In the genomic region with DNA sequence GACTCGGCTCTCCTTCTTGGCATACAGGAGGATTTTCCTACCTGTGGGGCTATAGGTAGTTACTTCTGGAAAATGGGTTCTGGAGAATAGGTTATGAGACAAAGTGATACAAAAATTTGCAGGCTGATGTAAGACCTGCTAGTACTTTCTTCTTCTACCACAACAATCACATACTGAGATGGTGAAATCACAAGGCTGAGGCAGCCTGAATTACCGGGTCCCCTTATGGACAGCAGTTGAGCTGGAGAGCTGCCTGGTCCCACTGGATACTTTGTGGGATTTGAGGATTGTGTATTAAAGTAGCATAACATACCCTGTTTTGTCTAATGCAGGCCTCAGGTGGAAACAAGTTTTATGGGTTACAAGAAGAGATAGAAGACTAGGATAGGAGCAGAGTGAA, we compare ENCODE assay signal across 36 cellular contexts.
DNase-seq lines count a peak whose midpoint lies in the region; ATAC-seq, FAIRE-seq and TF ChIP-seq lines count a peak whose summit lies in the region.
"Had no signal": no experiment of that assay in that cellular context is flagged by ENCODE, and none has a peak within 500 bp of the region (broad histone marks: within the 10 kb centered on the region; RNA-seq: fewer than 3 reads in every experiment).

No MANE protein-coding gene starts in this region.

- H3K36me3 ChIP-seq in astrocyte (ENCODE audit: insufficient read depth, low read length), result no peaks in the 10 kb centered on the region
- H3K36me3 ChIP-seq: pancreas had no signal

- H3K9me3 ChIP-seq in astrocyte (ENCODE audit: insufficient read depth, low read depth, low read length), result no peaks in the 10 kb centered on the region
- H3K9me3 ChIP-seq: body of pancreas, Caco-2, pancreas, testis had no signal

- no peak overlapping the region for H3K4me2 ChIP-seq in astrocyte (ENCODE audit: low read length)
- H3K4me2 ChIP-seq: smooth muscle cell had no signal

- peaks cover 5% of the 10 kb centered on the region for H3K9me3 Mint-ChIP-seq in astrocyte (ENCODE audit: unreplicated experiment)
- no peaks in the 10 kb centered on the region for H3K9me3 Mint-ChIP-seq in activated CD4-positive, alpha-beta memory T cell treated with anti-CD3 and anti-CD28 coated beads for 36 hours
- no peaks in the 10 kb centered on the region for H3K9me3 Mint-ChIP-seq in activated CD8-positive, alpha-beta T cell treated with anti-CD3 and anti-CD28 coated beads, Interleukin-2, amount 10 ng/mL, durations not matched to agents 7 days and 5 days (ENCODE audit: insufficient read depth)
- H3K9me3 Mint-ChIP-seq: activated B cell treated with CpG ODN at 0.5 μM for 24 hours; activated CD4-positive, alpha-beta T cell treated with anti-CD3 and anti-CD28 coated beads, Interleukin-2, amount 10 ng/mL, durations not matched to agents 7 days and 5 days; activated naive CD8-positive, alpha-beta T cell treated with anti-CD3 and anti-CD28 coated beads, Interleukin-2, amount 10 ng/mL, durations not matched to agents 7 days and 5 days; activated T-cell treated with anti-CD3 and anti-CD28 coated beads, Interleukin-2, amount 50 U/mL, for 4 hours; memory B cell had no signal

- peaks cover 12% of the 10 kb centered on the region for H3K4me1 Mint-ChIP-seq in astrocyte (ENCODE audit: low read depth, unreplicated experiment)
- H3K4me1 Mint-ChIP-seq in activated CD4-positive, alpha-beta memory T cell treated with anti-CD3 and anti-CD28 coated beads for 36 hours (ENCODE audit: low read depth), result no peaks in the 10 kb centered on the region
- H3K4me1 Mint-ChIP-seq in activated CD8-positive, alpha-beta T cell treated with anti-CD3 and anti-CD28 coated beads, Interleukin-2, amount 10 ng/mL, durations not matched to agents 7 days and 5 days (ENCODE audit: low read depth), result no peaks in the 10 kb centered on the region
- H3K4me1 Mint-ChIP-seq: activated B cell treated with CpG ODN at 0.5 μM for 24 hours; activated CD4-positive, alpha-beta T cell treated with anti-CD3 and anti-CD28 coated beads, Interleukin-2, amount 10 ng/mL, durations not matched to agents 7 days and 5 days; activated CD8-positive, alpha-beta memory T cell treated with anti-CD3 and anti-CD28 coated beads, Interleukin-2, amount 10 ng/mL, durations not matched to agents 7 days and 5 days; activated naive CD8-positive, alpha-beta T cell treated with anti-CD3 and anti-CD28 coated beads, Interleukin-2, amount 10 ng/mL, durations not matched to agents 7 days and 5 days; CD14-positive monocyte; memory B cell; neural crest cell had no signal

- no peaks in the 10 kb centered on the region for H3K27me3 ChIP-seq in astrocyte (ENCODE audit: insufficient read depth, low read length)
- H3K27me3 ChIP-seq: body of pancreas, pancreas, testis had no signal

- H3K27me3 Mint-ChIP-seq in astrocyte (ENCODE audit: low read depth, unreplicated experiment), result no peaks in the 10 kb centered on the region
- peaks cover 19% of the 10 kb centered on the region for H3K27me3 Mint-ChIP-seq in activated CD4-positive, alpha-beta memory T cell treated with anti-CD3 and anti-CD28 coated beads for 36 hours
- H3K27me3 Mint-ChIP-seq in activated CD8-positive, alpha-beta T cell treated with anti-CD3 and anti-CD28 coated beads, Interleukin-2, amount 10 ng/mL, durations not matched to agents 7 days and 5 days (ENCODE audit: low read depth), result peaks cover 25% of the 10 kb centered on the region

- no peak for FAIRE-seq in astrocyte (lab: Jason Lieb, UNC)
- FAIRE-seq: islet of Langerhans, pancreas had no signal

- no peaks in the 10 kb centered on the region for H4K20me1 ChIP-seq in astrocyte (ENCODE audit: insufficient read depth, low read length)

- no peak for TF ChIP-seq CTCF in astrocyte (IDR thresholded peaks at IDR 0.05; ENCODE audit: insufficient read depth, low read depth, low read length)

- intact Hi-C loops in sciatic nerve (cut with DNase I), result no loop called here
- intact Hi-C loops in activated CD4-positive, alpha-beta memory T cell treated with anti-CD3 and anti-CD28 coated beads for 36 hours (cut with micrococcal nuclease), result no loop called here

- no peaks in the 10 kb centered on the region for H3K4me1 ChIP-seq in astrocyte (ENCODE audit: insufficient read depth, low read length)
- H3K4me1 ChIP-seq: body of pancreas, Caco-2, pancreas, testis had no signal

- H3K4me3 ChIP-seq in astrocyte (ENCODE audit: insufficient read depth, low read depth, low read length), result no peak overlapping the region
- H3K4me3 ChIP-seq: body of pancreas, pancreas, SK-N-MC, smooth muscle cell, testis had no signal

- no peak overlapping the region for H3K27ac ChIP-seq in astrocyte (ENCODE audit: low read depth, low read length)
- H3K27ac ChIP-seq: body of pancreas, HL-60, pancreas, SK-N-MC, testis had no signal

- no peaks in the 10 kb centered on the region for H3K36me3 Mint-ChIP-seq in astrocyte (ENCODE audit: low read depth, unreplicated experiment)
- no peaks in the 10 kb centered on the region for H3K36me3 Mint-ChIP-seq in activated CD4-positive, alpha-beta memory T cell treated with anti-CD3 and anti-CD28 coated beads for 36 hours
- H3K36me3 Mint-ChIP-seq in activated CD8-positive, alpha-beta T cell treated with anti-CD3 and anti-CD28 coated beads, Interleukin-2, amount 10 ng/mL, durations not matched to agents 7 days and 5 days (ENCODE audit: low read depth), result no peaks in the 10 kb centered on the region
- H3K36me3 Mint-ChIP-seq: activated CD8-positive, alpha-beta memory T cell treated with anti-CD3 and anti-CD28 coated beads, Interleukin-2, amount 10 ng/mL, durations not matched to agents 7 days and 5 days; activated naive CD8-positive, alpha-beta T cell treated with anti-CD3 and anti-CD28 coated beads, Interleukin-2, amount 10 ng/mL, durations not matched to agents 7 days and 5 days; CD14-positive monocyte; memory B cell had no signal

- H2AFZ ChIP-seq in astrocyte (ENCODE audit: low read depth, low read length), result no peak overlapping the region

- peak; percentile 40 for DNase-seq in AG20443 (ENCODE audit: low spot score)
- peak; percentile 56 for DNase-seq in astrocyte (ENCODE audit: low read depth)
- peak; percentile 73 for DNase-seq in fibroblast of peridontal ligament (ENCODE audit: extremely low read depth)
- no peak for DNase-seq in sciatic nerve (ENCODE audit: low spot score)
- no peak for DNase-seq in HCEC 1CT
- no peak for DNase-seq in activated CD4-positive, alpha-beta memory T cell treated with anti-CD3 and anti-CD28 coated beads for 36 hours
- no peak for DNase-seq in activated CD8-positive, alpha-beta T cell treated with anti-CD3 and anti-CD28 coated beads, Interleukin-2, amount 10 ng/mL, durations not matched to agents 7 days and 5 days
- DNase-seq: activated B cell treated with CpG ODN at 0.5 μM for 24 hours; activated CD4-positive, alpha-beta T cell treated with anti-CD3 and anti-CD28 coated beads, Interleukin-2, amount 10 ng/mL, durations not matched to agents 7 days and 5 days; activated CD8-positive, alpha-beta memory T cell treated with anti-CD3 and anti-CD28 coated beads, Interleukin-2, amount 10 ng/mL, durations not matched to agents 7 days and 5 days; activated gamma-delta T cell; activated naive CD8-positive, alpha-beta T cell treated with anti-CD3 and anti-CD28 coated beads, Interleukin-2, amount 10 ng/mL, durations not matched to agents 7 days and 5 days; activated T-cell treated with anti-CD3 and anti-CD28 coated beads, Interleukin-2, amount 50 U/mL, for 4 hours; body of pancreas; Caco-2; DMS79 treated with DMSO at 0.1 percent for 48 hours; GF-D8; KG1; NCI-H1105; NCI-H187 treated with DMSO at 0.1 percent for 48 hours; NCI-H2171 treated with DMSO at 0.1 percent for 48 hours; NCI-H510A; pancreas; retina; stimulated activated CD4-positive, alpha-beta T cell treated with anti-CD3 and anti-CD28 coated beads, Interleukin-1b, Interleukin-23, amount 100 ng/mL, for 48 hours; stimulated activated naive CD4-positive, alpha-beta T cell treated with Interleukin-2 at 50 U/mL for 16 hours; T-helper 1 cell; testis had no signal

- POLR2A ChIA-PET in activated CD4-positive, alpha-beta memory T cell treated with anti-CD3 and anti-CD28 coated beads for 36 hours (lab: Charles Lee), result no interaction called here
- POLR2A ChIA-PET in activated CD8-positive, alpha-beta T cell treated with anti-CD3 and anti-CD28 coated beads, Interleukin-2, amount 10 ng/mL, durations not matched to agents 7 days and 5 days (lab: Charles Lee), result no interaction called here

- H3K4me3 Mint-ChIP-seq in astrocyte (ENCODE audit: unreplicated experiment), result no peak overlapping the region
- no peak overlapping the region for H3K4me3 Mint-ChIP-seq in activated CD4-positive, alpha-beta memory T cell treated with anti-CD3 and anti-CD28 coated beads for 36 hours
- no peak overlapping the region for H3K4me3 Mint-ChIP-seq in activated CD8-positive, alpha-beta T cell treated with anti-CD3 and anti-CD28 coated beads, Interleukin-2, amount 10 ng/mL, durations not matched to agents 7 days and 5 days
- H3K4me3 Mint-ChIP-seq: activated B cell treated with CpG ODN at 0.5 μM for 24 hours; activated CD4-positive, alpha-beta T cell treated with anti-CD3 and anti-CD28 coated beads, Interleukin-2, amount 10 ng/mL, durations not matched to agents 7 days and 5 days; activated CD8-positive, alpha-beta memory T cell treated with anti-CD3 and anti-CD28 coated beads, Interleukin-2, amount 10 ng/mL, durations not matched to agents 7 days and 5 days; activated naive CD8-positive, alpha-beta T cell treated with anti-CD3 and anti-CD28 coated beads, Interleukin-2, amount 10 ng/mL, durations not matched to agents 7 days and 5 days; activated T-cell treated with anti-CD3 and anti-CD28 coated beads, Interleukin-2, amount 50 U/mL, for 4 hours; CD14-positive monocyte; memory B cell; neural crest cell had no signal

- H3K9ac ChIP-seq in astrocyte (ENCODE audit: low read length), result no peak overlapping the region

- CTCF ChIA-PET in activated CD4-positive, alpha-beta memory T cell treated with anti-CD3 and anti-CD28 coated beads for 36 hours (lab: Charles Lee), result no interaction called here
- CTCF ChIA-PET in activated CD8-positive, alpha-beta T cell treated with anti-CD3 and anti-CD28 coated beads, Interleukin-2, amount 10 ng/mL, durations not matched to agents 7 days and 5 days (lab: Charles Lee), result no interaction called here

- no peaks in the 10 kb centered on the region for H3K79me2 ChIP-seq in astrocyte (ENCODE audit: insufficient read depth, low read length)

- ATAC-seq in sciatic nerve, result peak; percentile 41
- ATAC-seq in activated CD8-positive, alpha-beta T cell treated with anti-CD3 and anti-CD28 coated beads, Interleukin-2, amount 10 ng/mL, durations not matched to agents 7 days and 5 days, result no peak
- ATAC-seq: activated CD8-positive, alpha-beta memory T cell treated with anti-CD3 and anti-CD28 coated beads, Interleukin-2, amount 10 ng/mL, durations not matched to agents 7 days and 5 days; activated T-cell treated with anti-CD3 and anti-CD28 coated beads, Interleukin-2, amount 50 U/mL, for 4 hours; body of pancreas; left lobe of liver; pancreas had no signal

- H3K27ac Mint-ChIP-seq in astrocyte (ENCODE audit: unreplicated experiment), result peak overlapping the region; percentile 51
- no peak overlapping the region for H3K27ac Mint-ChIP-seq in activated CD4-positive, alpha-beta memory T cell treated with anti-CD3 and anti-CD28 coated beads for 36 hours
- no peak overlapping the region for H3K27ac Mint-ChIP-seq in activated CD8-positive, alpha-beta T cell treated with anti-CD3 and anti-CD28 coated beads, Interleukin-2, amount 10 ng/mL, durations not matched to agents 7 days and 5 days
- H3K27ac Mint-ChIP-seq: activated B cell treated with CpG ODN at 0.5 μM for 24 hours; activated CD4-positive, alpha-beta T cell treated with anti-CD3 and anti-CD28 coated beads, Interleukin-2, amount 10 ng/mL, durations not matched to agents 7 days and 5 days; activated CD8-positive, alpha-beta memory T cell treated with anti-CD3 and anti-CD28 coated beads, Interleukin-2, amount 10 ng/mL, durations not matched to agents 7 days and 5 days; activated naive CD8-positive, alpha-beta T cell treated with anti-CD3 and anti-CD28 coated beads, Interleukin-2, amount 10 ng/mL, durations not matched to agents 7 days and 5 days; CD14-positive monocyte; memory B cell had no signal

Comparison
In these comparisons a context has a peak if more than half of its experiments do, and no peak if none do; other contexts are left out.
1. DNase-seq: peak in AG20443 (single experiment), astrocyte (single experiment) and fibroblast of peridontal ligament (single experiment); none in sciatic nerve (single experiment), HCEC 1CT (single experiment), activated CD4-positive, alpha-beta memory T cell treated with anti-CD3 and anti-CD28 coated beads for 36 hours (single experiment) and activated CD8-positive, alpha-beta T cell treated with anti-CD3 and anti-CD28 coated beads, Interleukin-2, amount 10 ng/mL, durations not matched to agents 7 days and 5 days (single experiment).